ENCODE assay signal across 8 cellular contexts in the genomic region with DNA sequence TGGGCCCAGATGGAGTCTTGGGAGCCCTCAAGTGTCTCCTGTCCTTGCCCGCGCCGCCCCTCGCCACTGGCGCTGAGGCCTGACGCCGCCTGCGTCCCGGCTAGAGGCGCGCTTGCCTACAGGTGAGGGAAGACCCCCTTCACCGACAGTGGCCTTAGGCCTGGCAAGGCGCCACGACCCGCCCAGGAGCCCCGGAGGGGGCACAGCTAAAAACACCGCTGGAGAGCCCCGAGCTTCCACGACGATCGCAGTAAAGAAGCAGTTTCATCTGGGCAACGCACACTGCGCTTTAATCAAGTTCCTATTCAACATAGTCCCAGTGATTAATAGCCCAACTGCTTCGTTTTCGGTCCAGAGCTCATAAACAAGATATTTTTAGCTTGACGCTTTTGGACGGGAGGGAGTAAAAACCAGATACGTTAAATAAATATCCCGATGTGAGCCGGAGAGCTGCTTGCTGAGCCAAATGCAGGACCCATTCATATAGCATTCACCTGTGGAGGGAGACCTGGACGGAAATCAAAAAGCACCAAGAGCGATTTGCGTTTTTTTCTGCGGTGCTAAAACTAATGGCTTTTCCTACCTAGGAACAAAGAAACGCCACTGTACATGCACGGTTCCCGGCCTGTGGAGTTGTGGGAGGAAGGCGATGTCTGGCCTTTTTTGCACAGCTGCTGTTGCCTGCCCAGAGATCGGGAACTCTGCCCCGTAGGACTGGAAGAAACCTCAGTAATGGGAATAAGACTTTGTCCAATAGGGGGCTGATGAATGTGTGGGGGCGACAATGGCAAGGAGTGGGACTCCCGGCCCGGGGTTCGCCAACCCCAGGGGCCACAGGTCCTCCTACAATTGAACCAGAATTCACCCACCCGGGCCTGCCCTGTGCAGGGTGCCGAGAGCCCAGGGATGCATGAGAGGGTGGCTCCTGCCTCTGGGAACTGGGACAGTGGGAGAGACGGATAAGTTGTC. TPM values are rescaled to one million over a fixed set of nuclear protein-coding genes. Genes with fewer than 3 reads are reported as not detected.
DNase-seq lines count a peak whose midpoint lies in the region; ATAC-seq and TF ChIP-seq lines count a peak whose summit lies in the region.
"Had no signal": no experiment of that assay in that cellular context is flagged by ENCODE, and none has a peak within 500 bp of the region (broad histone marks: within the 10 kb centered on the region; RNA-seq: fewer than 3 reads in every experiment).

No MANE protein-coding gene starts in this region.

- ATAC-seq in activated CD8-positive, alpha-beta T cell treated with anti-CD3 and anti-CD28 coated beads for 36 hours = no peak

- CTCF ChIA-PET in activated CD8-positive, alpha-beta T cell treated with anti-CD3 and anti-CD28 coated beads for 36 hours (lab: Charles Lee) = interaction anchor here (1.0 to 1.8 kb wide), 5 partner anchors 23 to 68 kb away, joined by 3 to 4 read pairs (median 3); no protein-coding TSS in a partner anchor

- H3K27ac ChIP-seq in duodenal mucosa (ENCODE audit: low read depth, low read length) = peak overlapping the region; percentile 79
- no peak overlapping the region for H3K27ac ChIP-seq in mesenchymal stem cell (ENCODE audit: low read length, poor library complexity, severe bottlenecking)
- H3K27ac ChIP-seq in thyroid gland = peak overlapping the region; percentile 73 to 84 (median 83)

- no peak overlapping the region for H2BK15ac ChIP-seq in mesenchymal stem cell (ENCODE audit: low read depth, poor library complexity, severe bottlenecking)

- H3K27me3 ChIP-seq in duodenal mucosa (ENCODE audit: control insufficient read depth in 1 of 2, insufficient read depth in 2 of 2, low read length in 2 of 2) = peaks cover 0 to 3% of the 10 kb centered on the region in 2 donors
- H3K27me3 ChIP-seq in mesenchymal stem cell (ENCODE audit: control insufficient read depth in 1 of 2, insufficient read depth in 1 of 2, low read length in 2 of 2) = peaks cover 40 to 42% of the 10 kb centered on the region in 2 experiments
- H3K27me3 ChIP-seq in thyroid gland = no peaks in the 10 kb centered on the region

- no peak overlapping the region for H2BK12ac ChIP-seq in mesenchymal stem cell (ENCODE audit: low read length in 2 of 2)

- intact Hi-C loops in thyroid gland (cut with DNase I) = no loop called here
- intact Hi-C loops in activated CD8-positive, alpha-beta T cell treated with anti-CD3 and anti-CD28 coated beads for 36 hours (cut with micrococcal nuclease) = no loop called here

- H3K4me1 ChIP-seq in duodenal mucosa (ENCODE audit: control insufficient read depth in 1 of 2, insufficient read depth in 2 of 2, low read length in 2 of 2) (peaks cover 32 to 54% of the 10 kb centered on the region in 2 donors), mesenchymal stem cell (ENCODE audit: control insufficient read depth, insufficient read depth, low read depth, low read length) (peaks cover 21% of the 10 kb centered on the region), thyroid gland (peaks cover 26 to 48% of the 10 kb centered on the region in 2 donors)

- no peak overlapping the region for H2AFZ ChIP-seq in mesenchymal stem cell (ENCODE audit: low read depth, low read length)

- peaks cover 28% of the 10 kb centered on the region for H3K27me3 Mint-ChIP-seq in IgD-negative memory B cell
- H3K27me3 Mint-ChIP-seq in activated CD8-positive, alpha-beta T cell treated with anti-CD3 and anti-CD28 coated beads for 36 hours = peaks cover 40% of the 10 kb centered on the region

- no peak overlapping the region for H3K23ac ChIP-seq in mesenchymal stem cell (ENCODE audit: low read length in 2 of 2)

- H3K4me3 ChIP-seq in duodenal mucosa (ENCODE audit: low read depth in 1 of 2, low read length in 2 of 2) (peak overlapping the region; percentile 74 to 75), mesenchymal stem cell (ENCODE audit: insufficient read depth in 1 of 2, low read depth in 1 of 2, low read length in 2 of 2) (peak overlapping the region; percentile 61 to 77), thyroid gland (replicated peaks in 1 of 3) (peak overlapping the region; percentile 31 to 55 (median 36))

- peak overlapping the region in 1 of 3 donors; percentile 37 for H3K27ac Mint-ChIP-seq in IgD-negative memory B cell
- no peak overlapping the region for H3K27ac Mint-ChIP-seq in activated CD8-positive, alpha-beta T cell treated with anti-CD3 and anti-CD28 coated beads for 36 hours

- H3K4me3 Mint-ChIP-seq in IgD-negative memory B cell = peak overlapping the region; percentile 39 to 84 (median 53)
- no peak overlapping the region for H3K4me3 Mint-ChIP-seq in activated CD8-positive, alpha-beta T cell treated with anti-CD3 and anti-CD28 coated beads for 36 hours

- DNase-seq in mesenchymal stem cell = no peak
- peak; percentile 47 to 56 for DNase-seq in thyroid gland
- no peak for DNase-seq in MV-4-11 (lab: John Stamatoyannopoulos, UW)
- no peak for DNase-seq in activated CD8-positive, alpha-beta T cell treated with anti-CD3 and anti-CD28 coated beads for 36 hours
- no peak for DNase-seq in NAMALWA (ENCODE audit: low spot score)
- DNase-seq: T-helper 1 cell had no signal

- no peaks in the 10 kb centered on the region for H3K9me3 Mint-ChIP-seq in IgD-negative memory B cell
- no peaks in the 10 kb centered on the region for H3K9me3 Mint-ChIP-seq in activated CD8-positive, alpha-beta T cell treated with anti-CD3 and anti-CD28 coated beads for 36 hours

- H3K9me3 ChIP-seq in duodenal mucosa (ENCODE audit: control insufficient read depth in 1 of 2, low read length in 2 of 2) (no peaks in the 10 kb centered on the region), mesenchymal stem cell (ENCODE audit: control insufficient read depth, low read length) (no peaks in the 10 kb centered on the region), thyroid gland (no peaks in the 10 kb centered on the region)

- POLR2A ChIA-PET in activated CD8-positive, alpha-beta T cell treated with anti-CD3 and anti-CD28 coated beads for 36 hours (lab: Charles Lee) = interaction anchor here (1.8 kb wide), 1 partner anchor 70 kb away, joined by 10 read pairs; a partner anchor contains a TSS

- no peak overlapping the region for H2BK5ac ChIP-seq in mesenchymal stem cell (ENCODE audit: low read depth, low read length, poor library complexity, severe bottlenecking)

- H3K4me2 ChIP-seq in mesenchymal stem cell (ENCODE audit: low read length, poor library complexity, severe bottlenecking) = peak overlapping the region; percentile 92

- H2AK5ac ChIP-seq in mesenchymal stem cell (ENCODE audit: low read length, severe bottlenecking) = no peak overlapping the region

- no peak for TF ChIP-seq CTCF in thyroid gland (IDR thresholded peaks at IDR 0.05)
- no peak for TF ChIP-seq CTCF in activated CD8-positive, alpha-beta T cell treated with anti-CD3 and anti-CD28 coated beads for 36 hours (IDR thresholded peaks at IDR 0.05)

- no peaks in the 10 kb centered on the region for H3K79me1 ChIP-seq in mesenchymal stem cell (replicated peaks; ENCODE audit: low read length, poor library complexity, severe bottlenecking)

- H3K9ac ChIP-seq in duodenal mucosa (ENCODE audit: low read depth in 1 of 2, low read length in 2 of 2) (peak overlapping the region; percentile 80 to 84), mesenchymal stem cell (ENCODE audit: low read length) (peak overlapping the region; percentile 80)

- no peak overlapping the region for H3K18ac ChIP-seq in mesenchymal stem cell (ENCODE audit: low read depth in 1 of 2, low read length in 2 of 2)

- H3K4me1 Mint-ChIP-seq in IgD-negative memory B cell = peaks cover 0 to 6% (median 5%) of the 10 kb centered on the region in 3 donors
- H3K4me1 Mint-ChIP-seq in activated CD8-positive, alpha-beta T cell treated with anti-CD3 and anti-CD28 coated beads for 36 hours (ENCODE audit: low read depth) = no peaks in the 10 kb centered on the region

- no peak overlapping the region for H2BK120ac ChIP-seq in mesenchymal stem cell (ENCODE audit: low read depth, low read length)

- no peak overlapping the region for H3K14ac ChIP-seq in mesenchymal stem cell (ENCODE audit: low read length in 2 of 2)

- 60% methylated on average over 47 of the region's 47 CpGs for WGBS in mesenchymal stem cell
- 22 to 35% methylated on average over 30 to 45 of the region's 47 CpGs for WGBS in thyroid gland, 2 donors

- no peak overlapping the region for H4K8ac ChIP-seq in mesenchymal stem cell (ENCODE audit: low read length)

- H3K36me3 ChIP-seq in duodenal mucosa (ENCODE audit: control insufficient read depth in 1 of 2, insufficient read depth in 2 of 2, low read length in 2 of 2) (peaks cover 0 to 2% of the 10 kb centered on the region in 2 donors), mesenchymal stem cell (ENCODE audit: control insufficient read depth in 1 of 2, insufficient read depth in 2 of 2, low read depth in 1 of 2, low read length in 2 of 2) (no peaks in the 10 kb centered on the region), thyroid gland (no peaks in the 10 kb centered on the region)

- H3K36me3 Mint-ChIP-seq in IgD-negative memory B cell = no peaks in the 10 kb centered on the region
- no peaks in the 10 kb centered on the region for H3K36me3 Mint-ChIP-seq in activated CD8-positive, alpha-beta T cell treated with anti-CD3 and anti-CD28 coated beads for 36 hours (ENCODE audit: low read depth)

- peak in 1 of 2 donors; percentile 35 for TF ChIP-seq POLR2A in thyroid gland (IDR thresholded peaks at IDR 0.05)

- no peak overlapping the region for H3K4ac ChIP-seq in mesenchymal stem cell (ENCODE audit: low read depth in 1 of 2, low read length in 2 of 2)

- no peak overlapping the region for H4K91ac ChIP-seq in mesenchymal stem cell (ENCODE audit: low read length)

RNA-seq across cellular contexts. Expression of a gene that starts 1.7 kb away (rescaled TPM):
- polyA plus RNA-seq in IgD-negative memory B cell = 0.15 TPM
- 0.03 TPM for polyA plus RNA-seq in mesenchymal stem cell (2013, experiment 1 of 2)
- 0.07 TPM for polyA plus RNA-seq in mesenchymal stem cell (2013, experiment 2 of 2)
- total RNA-seq in thyroid gland = 10 to 100 TPM; 12.9 to 31.0 (median 17.4) TPM
- total RNA-seq in activated CD8-positive, alpha-beta T cell treated with anti-CD3 and anti-CD28 coated beads for 36 hours = under 1 TPM; 0.34 to 0.45 TPM

Comparison
In these comparisons a context has a peak if more than half of its experiments do, and no peak if none do; other contexts are left out.
1. DNase-seq: peak in thyroid gland (2 of 2); none in mesenchymal stem cell (single experiment), MV-4-11 (single experiment), activated CD8-positive, alpha-beta T cell treated with anti-CD3 and anti-CD28 coated beads for 36 hours (single experiment) and NAMALWA (single experiment).
2. RNA of a gene that starts 1.7 kb away (total RNA-seq): 12.9 to 31.0 TPM in thyroid gland; 0.34 to 0.45 TPM in activated CD8-positive, alpha-beta T cell treated with anti-CD3 and anti-CD28 coated beads for 36 hours; every median in the first group is over 4 times any median in the second.
3. Peak in every context shown above with its lines, with median percentiles within 50 percentile points of each other: H3K4me3 ChIP-seq.